1 cellular context compared by ENCODE assay signal in genomic region chr12:8636581-8636980, GRCh38.
TF ChIP-seq lines count a peak whose summit lies in the region.

No MANE protein-coding gene starts in this region.

TF ChIP-seq in H1, 55 proteins besides CTCF, POLR2A, EP300 and RAD21:
- TF ChIP-seq YY1 (IDR thresholded peaks at IDR 0.05; ENCODE audit: low read depth, low read length) = no peak
- TF ChIP-seq MAFK (IDR thresholded peaks at IDR 0.05; ENCODE audit: low read depth, low read length) = peak; percentile 30; the same call in 1 of the 2 replicates
